In genomic region chr3:172577962-172578560, GRCh38 we compare ENCODE assay signal across 15 cellular contexts. TPM values are rescaled to one million over a fixed set of nuclear protein-coding genes. Genes with fewer than 3 reads are reported as not detected.
A peak's percentile ranks its signal among the peaks of the same experiment; 100 is the strongest.
DNase-seq lines count a peak whose midpoint lies in the region; ATAC-seq and TF ChIP-seq lines count a peak whose summit lies in the region.
"Had no signal": no experiment of that assay in that cellular context is flagged by ENCODE, and none has a peak within 500 bp of the region (broad histone marks: within the 10 kb centered on the region; RNA-seq: fewer than 3 reads in every experiment).

No MANE protein-coding gene starts in this region.

- CTCF ChIA-PET in activated CD4-positive, alpha-beta T cell treated with anti-CD3 and anti-CD28 coated beads for 36 hours (lab: Charles Lee) = interaction anchor here (1.1 kb wide), 1 partner anchor 48 kb away, joined by 5 read pairs; no protein-coding TSS in a partner anchor

- no peaks in the 10 kb centered on the region for H3K27me3 ChIP-seq in sigmoid colon

- H3K36me3 ChIP-seq in KOPT-K1 (ENCODE audit: insufficient read depth, low read length) (no peaks in the 10 kb centered on the region), sigmoid colon (no peaks in the 10 kb centered on the region)
- H3K36me3 ChIP-seq: thoracic aorta had no signal

- TF ChIP-seq POLR2A in sigmoid colon (IDR thresholded peaks at IDR 0.05) = no peak

- no peak for ATAC-seq in activated CD4-positive, alpha-beta T cell treated with anti-CD3 and anti-CD28 coated beads for 36 hours
- ATAC-seq in natural killer cell treated with Interleukin-12 subunit alpha and Interleukin-12 subunit beta and Interleukin-15 and Interleukin-18, amount 100 ng/mL, for 72 hours = no peak
- no peak for ATAC-seq in stimulated activated memory B cell treated with anti-CD40 and anti-IgM and Interleukin-4, amounts not matched to agents 10 μg/mL and 1 μg/mL and 100 μg/mL, for 72 hours
- ATAC-seq in HG03460 (IDR thresholded peaks at IDR 0.05; ENCODE audit: unreplicated experiment) = no peak
- ATAC-seq: HCT116 had no signal

- DNase-seq in activated CD4-positive, alpha-beta T cell treated with anti-CD3 and anti-CD28 coated beads for 36 hours = no peak
- DNase-seq in activated CD4-positive, alpha-beta T cell treated with anti-CD3 and anti-CD28 coated beads for 1 hour = no peak
- no peak for DNase-seq in activated T-helper 1 cell treated with anti-CD3 and anti-CD28 coated beads, Interleukin-12 subunit alpha, Interleukin-12 subunit beta, Interleukin-2, Interleukin-4 antibody, amounts not matched to agents 30 ng/mL and 10 ng/mL and 1 ng/mL, durations not matched to agents 14 hours and 24 hours and 36 hours (ENCODE audit: low spot score)
- no peak for DNase-seq in natural killer cell treated with Interleukin-12 subunit alpha and Interleukin-12 subunit beta and Interleukin-15 and Interleukin-18, amount 100 ng/mL, for 72 hours (ENCODE audit: low spot score)
- DNase-seq in sigmoid colon = no peak
- DNase-seq: activated CD4-positive, alpha-beta T cell treated with anti-CD3 and anti-CD28 coated beads for 48 hours; activated gamma-delta T cell treated with Interleukin-2 at 50 U/mL for 16 hours; effector memory CD4-positive, alpha-beta T cell; stimulated activated CD4-positive, alpha-beta T cell treated with anti-CD3 and anti-CD28 coated beads, Interleukin-15, amount 100 ng/mL, for 24 hours had no signal

- no peaks in the 10 kb centered on the region for H3K36me3 Mint-ChIP-seq in activated CD4-positive, alpha-beta T cell treated with anti-CD3 and anti-CD28 coated beads for 36 hours (ENCODE audit: low read depth)
- peaks cover 27% of the 10 kb centered on the region for H3K36me3 Mint-ChIP-seq in activated T-helper 1 cell treated with anti-CD3 and anti-CD28 coated beads, Interleukin-12 subunit alpha, Interleukin-12 subunit beta, Interleukin-2, Interleukin-4 antibody, amounts not matched to agents 30 ng/mL and 10 ng/mL and 1 ng/mL, durations not matched to agents 14 hours and 24 hours and 36 hours (ENCODE audit: low read depth)
- peaks cover 30% of the 10 kb centered on the region for H3K36me3 Mint-ChIP-seq in natural killer cell treated with Interleukin-12 subunit alpha and Interleukin-12 subunit beta and Interleukin-15 and Interleukin-18, amount 100 ng/mL, for 72 hours
- H3K36me3 Mint-ChIP-seq in stimulated activated memory B cell treated with anti-CD40 and anti-IgM and Interleukin-4, amounts not matched to agents 10 μg/mL and 1 μg/mL and 100 μg/mL, for 72 hours = no peaks in the 10 kb centered on the region

- no peaks in the 10 kb centered on the region for H3K27me3 Mint-ChIP-seq in activated CD4-positive, alpha-beta T cell treated with anti-CD3 and anti-CD28 coated beads for 36 hours
- H3K27me3 Mint-ChIP-seq in activated T-helper 1 cell treated with anti-CD3 and anti-CD28 coated beads, Interleukin-12 subunit alpha, Interleukin-12 subunit beta, Interleukin-2, Interleukin-4 antibody, amounts not matched to agents 30 ng/mL and 10 ng/mL and 1 ng/mL, durations not matched to agents 14 hours and 24 hours and 36 hours (ENCODE audit: insufficient read depth) = no peaks in the 10 kb centered on the region
- no peaks in the 10 kb centered on the region for H3K27me3 Mint-ChIP-seq in natural killer cell treated with Interleukin-12 subunit alpha and Interleukin-12 subunit beta and Interleukin-15 and Interleukin-18, amount 100 ng/mL, for 72 hours
- H3K27me3 Mint-ChIP-seq in stimulated activated memory B cell treated with anti-CD40 and anti-IgM and Interleukin-4, amounts not matched to agents 10 μg/mL and 1 μg/mL and 100 μg/mL, for 72 hours = no peaks in the 10 kb centered on the region

- H3K27ac Mint-ChIP-seq in activated CD4-positive, alpha-beta T cell treated with anti-CD3 and anti-CD28 coated beads for 36 hours = peak overlapping the region; percentile 67
- peak overlapping the region; percentile 88 for H3K27ac Mint-ChIP-seq in activated T-helper 1 cell treated with anti-CD3 and anti-CD28 coated beads, Interleukin-12 subunit alpha, Interleukin-12 subunit beta, Interleukin-2, Interleukin-4 antibody, amounts not matched to agents 30 ng/mL and 10 ng/mL and 1 ng/mL, durations not matched to agents 14 hours and 24 hours and 36 hours
- peak overlapping the region; percentile 100 for H3K27ac Mint-ChIP-seq in natural killer cell treated with Interleukin-12 subunit alpha and Interleukin-12 subunit beta and Interleukin-15 and Interleukin-18, amount 100 ng/mL, for 72 hours
- no peak overlapping the region for H3K27ac Mint-ChIP-seq in stimulated activated memory B cell treated with anti-CD40 and anti-IgM and Interleukin-4, amounts not matched to agents 10 μg/mL and 1 μg/mL and 100 μg/mL, for 72 hours

- 38 to 51% methylated on average over 3 of the region's 3 CpGs for WGBS in sigmoid colon, 2 donors

- H3K27ac ChIP-seq in KOPT-K1 (ENCODE audit: low read depth, low read length, poor library complexity, severe bottlenecking) = peak overlapping the region; percentile 94
- no peak overlapping the region for H3K27ac ChIP-seq in sigmoid colon
- H3K27ac ChIP-seq: thoracic aorta had no signal

- POLR2A ChIA-PET in activated CD4-positive, alpha-beta T cell treated with anti-CD3 and anti-CD28 coated beads for 36 hours (lab: Charles Lee) = no interaction called here

- H3K4me1 Mint-ChIP-seq in activated CD4-positive, alpha-beta T cell treated with anti-CD3 and anti-CD28 coated beads for 36 hours = peaks cover 59% of the 10 kb centered on the region
- H3K4me1 Mint-ChIP-seq in activated T-helper 1 cell treated with anti-CD3 and anti-CD28 coated beads, Interleukin-12 subunit alpha, Interleukin-12 subunit beta, Interleukin-2, Interleukin-4 antibody, amounts not matched to agents 30 ng/mL and 10 ng/mL and 1 ng/mL, durations not matched to agents 14 hours and 24 hours and 36 hours (ENCODE audit: low read depth) = peaks cover 77% of the 10 kb centered on the region
- peaks cover 72 to 79% of the 10 kb centered on the region in 2 donors for H3K4me1 Mint-ChIP-seq in natural killer cell treated with Interleukin-12 subunit alpha and Interleukin-12 subunit beta and Interleukin-15 and Interleukin-18, amount 100 ng/mL, for 72 hours (ENCODE audit: low read depth in 2 of 2)
- peaks cover 22% of the 10 kb centered on the region for H3K4me1 Mint-ChIP-seq in stimulated activated memory B cell treated with anti-CD40 and anti-IgM and Interleukin-4, amounts not matched to agents 10 μg/mL and 1 μg/mL and 100 μg/mL, for 72 hours

- intact Hi-C loops in activated CD4-positive, alpha-beta T cell treated with anti-CD3 and anti-CD28 coated beads for 36 hours (cut with DNase I, micrococcal nuclease) = loop anchor here in 1 of 2 experiments (1.0 kb wide), 1 partner anchor 48 kb away; no protein-coding TSS in a partner anchor
- intact Hi-C loops in activated T-helper 1 cell treated with anti-CD3 and anti-CD28 coated beads, Interleukin-12 subunit alpha, Interleukin-12 subunit beta, Interleukin-2, Interleukin-4 antibody, amounts not matched to agents 30 ng/mL and 10 ng/mL and 1 ng/mL, durations not matched to agents 14 hours and 24 hours and 36 hours (cut with micrococcal nuclease) = no loop called here
- intact Hi-C loops in sigmoid colon (cut with DNase I) = no loop called here

- no peak overlapping the region for H3K4me3 ChIP-seq in sigmoid colon
- H3K4me3 ChIP-seq: thoracic aorta had no signal

- no peak for TF ChIP-seq CTCF in sigmoid colon (IDR thresholded peaks at IDR 0.05)

- no peak for TF ChIP-seq EP300 in sigmoid colon (IDR thresholded peaks at IDR 0.05)

- no peaks in the 10 kb centered on the region for H3K4me1 ChIP-seq in sigmoid colon

- H3K9me3 ChIP-seq in KOPT-K1 (ENCODE audit: insufficient read depth, low read length, poor library complexity, severe bottlenecking) = peaks cover 12% of the 10 kb centered on the region
- H3K9me3 ChIP-seq in sigmoid colon = no peaks in the 10 kb centered on the region
- H3K9me3 ChIP-seq: thoracic aorta had no signal

- H3K4me3 Mint-ChIP-seq in activated CD4-positive, alpha-beta T cell treated with anti-CD3 and anti-CD28 coated beads for 36 hours = no peak overlapping the region
- peak overlapping the region; percentile 62 for H3K4me3 Mint-ChIP-seq in activated T-helper 1 cell treated with anti-CD3 and anti-CD28 coated beads, Interleukin-12 subunit alpha, Interleukin-12 subunit beta, Interleukin-2, Interleukin-4 antibody, amounts not matched to agents 30 ng/mL and 10 ng/mL and 1 ng/mL, durations not matched to agents 14 hours and 24 hours and 36 hours
- peak overlapping the region; percentile 89 for H3K4me3 Mint-ChIP-seq in natural killer cell treated with Interleukin-12 subunit alpha and Interleukin-12 subunit beta and Interleukin-15 and Interleukin-18, amount 100 ng/mL, for 72 hours
- H3K4me3 Mint-ChIP-seq in stimulated activated memory B cell treated with anti-CD40 and anti-IgM and Interleukin-4, amounts not matched to agents 10 μg/mL and 1 μg/mL and 100 μg/mL, for 72 hours = no peak overlapping the region

- H3K9me3 Mint-ChIP-seq in activated CD4-positive, alpha-beta T cell treated with anti-CD3 and anti-CD28 coated beads for 36 hours (ENCODE audit: low read depth) = no peaks in the 10 kb centered on the region
- H3K9me3 Mint-ChIP-seq in activated T-helper 1 cell treated with anti-CD3 and anti-CD28 coated beads, Interleukin-12 subunit alpha, Interleukin-12 subunit beta, Interleukin-2, Interleukin-4 antibody, amounts not matched to agents 30 ng/mL and 10 ng/mL and 1 ng/mL, durations not matched to agents 14 hours and 24 hours and 36 hours = peaks cover 28% of the 10 kb centered on the region
- peaks cover 14% of the 10 kb centered on the region for H3K9me3 Mint-ChIP-seq in natural killer cell treated with Interleukin-12 subunit alpha and Interleukin-12 subunit beta and Interleukin-15 and Interleukin-18, amount 100 ng/mL, for 72 hours
- H3K9me3 Mint-ChIP-seq in stimulated activated memory B cell treated with anti-CD40 and anti-IgM and Interleukin-4, amounts not matched to agents 10 μg/mL and 1 μg/mL and 100 μg/mL, for 72 hours = no peaks in the 10 kb centered on the region

RNA-seq across cellular contexts. Expression of gene TNFSF10, which starts 54.8 kb away (rescaled TPM):
- total RNA-seq in activated CD4-positive, alpha-beta T cell treated with anti-CD3 and anti-CD28 coated beads for 36 hours = 10 to 100 TPM; 33.1 to 34.8 TPM
- 119 and 123 TPM in 2 replicates for total RNA-seq in activated T-helper 1 cell treated with anti-CD3 and anti-CD28 coated beads, Interleukin-12 subunit alpha, Interleukin-12 subunit beta, Interleukin-2, Interleukin-4 antibody, amounts not matched to agents 30 ng/mL and 10 ng/mL and 1 ng/mL, durations not matched to agents 14 hours and 24 hours and 36 hours
- 100 to 1,000 TPM; 111 to 321 TPM for total RNA-seq in natural killer cell treated with Interleukin-12 subunit alpha and Interleukin-12 subunit beta and Interleukin-15 and Interleukin-18, amount 100 ng/mL, for 72 hours
- total RNA-seq in sigmoid colon = 10 to 100 TPM; 17.9 to 36.4 (median 29.9) TPM
- 10 to 100 TPM; 37.8 to 76.8 (median 51.1) TPM for polyA plus RNA-seq in sigmoid colon
- total RNA-seq: osteocyte had no signal

Comparison
In these comparisons a context has a peak if more than half of its experiments do, and no peak if none do; other contexts are left out.
1. H3K4me3 Mint-ChIP-seq: peak in activated T-helper 1 cell treated with anti-CD3 and anti-CD28 coated beads, Interleukin-12 subunit alpha, Interleukin-12 subunit beta, Interleukin-2, Interleukin-4 antibody, amounts not matched to agents 30 ng/mL and 10 ng/mL and 1 ng/mL, durations not matched to agents 14 hours and 24 hours and 36 hours (single experiment) and natural killer cell treated with Interleukin-12 subunit alpha and Interleukin-12 subunit beta and Interleukin-15 and Interleukin-18, amount 100 ng/mL, for 72 hours (single experiment); none in activated CD4-positive, alpha-beta T cell treated with anti-CD3 and anti-CD28 coated beads for 36 hours (single experiment) and stimulated activated memory B cell treated with anti-CD40 and anti-IgM and Interleukin-4, amounts not matched to agents 10 μg/mL and 1 μg/mL and 100 μg/mL, for 72 hours (single experiment).